ENCODE assay signal across 12 cellular contexts in genomic region chr2:147829106-147829505, GRCh38. TPM values are rescaled to one million over a fixed set of nuclear protein-coding genes. Genes with fewer than 3 reads are reported as not detected.
DNase-seq lines count a peak whose midpoint lies in the region; ATAC-seq and TF ChIP-seq lines count a peak whose summit lies in the region.
"Had no signal": no experiment of that assay in that cellular context is flagged by ENCODE, and none has a peak within 500 bp of the region (broad histone marks: within the 10 kb centered on the region; RNA-seq: fewer than 3 reads in every experiment).

No MANE protein-coding gene starts in this region.

- H3K4me3 ChIP-seq in skeletal muscle cell (ENCODE audit: low read depth, low read length) = no peak overlapping the region
- no peak overlapping the region for H3K4me3 ChIP-seq in stomach
- H3K4me3 ChIP-seq: gastrocnemius medialis had no signal

- ATAC-seq in activated naive CD8-positive, alpha-beta T cell treated with anti-CD3 and anti-CD28 coated beads, Interleukin-2, amount 50 U/mL, for 24 hours = no peak
- ATAC-seq: gastrocnemius medialis had no signal

- H3K9me3 Mint-ChIP-seq in activated CD4-positive, alpha-beta memory T cell treated with anti-CD3 and anti-CD28 coated beads for 36 hours = no peaks in the 10 kb centered on the region
- peaks cover 3% of the 10 kb centered on the region for H3K9me3 Mint-ChIP-seq in activated naive CD8-positive, alpha-beta T cell treated with anti-CD3 and anti-CD28 coated beads, Interleukin-2, amount 50 U/mL, for 24 hours

- no peak overlapping the region for H3K4me3 Mint-ChIP-seq in activated CD4-positive, alpha-beta memory T cell treated with anti-CD3 and anti-CD28 coated beads for 36 hours
- H3K4me3 Mint-ChIP-seq in activated naive CD8-positive, alpha-beta T cell treated with anti-CD3 and anti-CD28 coated beads, Interleukin-2, amount 50 U/mL, for 24 hours = no peak overlapping the region
- H3K4me3 Mint-ChIP-seq: CD4-positive, CD25-positive, alpha-beta regulatory T cell had no signal

- no peaks in the 10 kb centered on the region for H3K36me3 ChIP-seq in stomach
- H3K36me3 ChIP-seq: gastrocnemius medialis had no signal

- POLR2A ChIA-PET in activated CD4-positive, alpha-beta memory T cell treated with anti-CD3 and anti-CD28 coated beads for 36 hours (lab: Charles Lee) = no interaction called here

- no peak for TF ChIP-seq EP300 in stomach (IDR thresholded peaks at IDR 0.05)

- H3K27ac Mint-ChIP-seq in activated CD4-positive, alpha-beta memory T cell treated with anti-CD3 and anti-CD28 coated beads for 36 hours = no peak overlapping the region
- no peak overlapping the region for H3K27ac Mint-ChIP-seq in activated naive CD8-positive, alpha-beta T cell treated with anti-CD3 and anti-CD28 coated beads, Interleukin-2, amount 50 U/mL, for 24 hours
- H3K27ac Mint-ChIP-seq: CD4-positive, CD25-positive, alpha-beta regulatory T cell had no signal

- H3K27me3 ChIP-seq in stomach = no peaks in the 10 kb centered on the region
- H3K27me3 ChIP-seq: gastrocnemius medialis had no signal

- H3K4me1 ChIP-seq in stomach = peaks cover 0 to 4% (median 0%) of the 10 kb centered on the region in 4 donors
- H3K4me1 ChIP-seq: gastrocnemius medialis had no signal

- H3K27me3 Mint-ChIP-seq in activated CD4-positive, alpha-beta memory T cell treated with anti-CD3 and anti-CD28 coated beads for 36 hours = no peaks in the 10 kb centered on the region
- H3K27me3 Mint-ChIP-seq in activated naive CD8-positive, alpha-beta T cell treated with anti-CD3 and anti-CD28 coated beads, Interleukin-2, amount 50 U/mL, for 24 hours = peaks cover 4% of the 10 kb centered on the region

- intact Hi-C loops in activated CD4-positive, alpha-beta memory T cell treated with anti-CD3 and anti-CD28 coated beads for 36 hours (cut with micrococcal nuclease) = no loop called here
- intact Hi-C loops in stomach (cut with DNase I; ENCODE audit: low total_unique reads) = no loop called here

- H3K27ac ChIP-seq in stomach = no peak overlapping the region
- H3K27ac ChIP-seq: gastrocnemius medialis had no signal

- H3K36me3 Mint-ChIP-seq in activated CD4-positive, alpha-beta memory T cell treated with anti-CD3 and anti-CD28 coated beads for 36 hours = no peaks in the 10 kb centered on the region
- H3K36me3 Mint-ChIP-seq in activated naive CD8-positive, alpha-beta T cell treated with anti-CD3 and anti-CD28 coated beads, Interleukin-2, amount 50 U/mL, for 24 hours (ENCODE audit: low read depth) = no peaks in the 10 kb centered on the region
- H3K36me3 Mint-ChIP-seq: CD4-positive, CD25-positive, alpha-beta regulatory T cell had no signal

- H3K4me1 Mint-ChIP-seq in activated CD4-positive, alpha-beta memory T cell treated with anti-CD3 and anti-CD28 coated beads for 36 hours (ENCODE audit: low read depth) = no peaks in the 10 kb centered on the region
- H3K4me1 Mint-ChIP-seq in activated naive CD8-positive, alpha-beta T cell treated with anti-CD3 and anti-CD28 coated beads, Interleukin-2, amount 50 U/mL, for 24 hours = no peaks in the 10 kb centered on the region
- H3K4me1 Mint-ChIP-seq: CD4-positive, CD25-positive, alpha-beta regulatory T cell had no signal

- CTCF ChIA-PET in activated CD4-positive, alpha-beta memory T cell treated with anti-CD3 and anti-CD28 coated beads for 36 hours (lab: Charles Lee) = no interaction called here

- DNase-seq in NOMO-1 treated with DMSO at 0.1 percent for 48 hours (lab: John Stamatoyannopoulos, UW; ENCODE audit: unreplicated experiment) (peak; percentile 24), NOMO-1 treated with dmso at 0.1 percent for 144 hours (lab: John Stamatoyannopoulos, UW; ENCODE audit: unreplicated experiment) (no peak), NCI-H446 (lab: John Stamatoyannopoulos, UW) (peak; percentile 2 to 71), dermis microvascular lymphatic vessel endothelial cell (ENCODE audit: low read depth in 2 of 2) (peak; percentile 48 to 77), skeletal muscle cell (ENCODE audit: low read depth) (peak; percentile 53), stomach (no peak)
- DNase-seq in activated CD4-positive, alpha-beta memory T cell treated with anti-CD3 and anti-CD28 coated beads for 36 hours = no peak
- DNase-seq in activated naive CD8-positive, alpha-beta T cell treated with anti-CD3 and anti-CD28 coated beads, Interleukin-2, amount 50 U/mL, for 24 hours = no peak
- DNase-seq: activated CD4-positive, CD25-positive, alpha-beta regulatory T cell treated with anti-CD3 and anti-CD28 coated beads, Interleukin-2, amount 50 U/mL, for 72 hours; CD4-positive, CD25-positive, alpha-beta regulatory T cell; gastrocnemius medialis; H7 had no signal

- no peak for TF ChIP-seq CTCF in stomach (IDR thresholded peaks at IDR 0.05)

- peaks cover 0 to 4% (median 0%) of the 10 kb centered on the region in 4 donors for H3K9me3 ChIP-seq in stomach
- H3K9me3 ChIP-seq: gastrocnemius medialis had no signal

- no peak for TF ChIP-seq POLR2A in stomach (IDR thresholded peaks at IDR 0.05)

RNA-seq across cellular contexts. Expression of gene ACVR2A, which starts 15.7 kb away (rescaled TPM):
- total RNA-seq in dermis microvascular lymphatic vessel endothelial cell = 3.5 and 4.0 TPM in 2 replicates
- 1 to 10 TPM; 2.9 to 3.5 TPM for total RNA-seq in activated CD4-positive, alpha-beta memory T cell treated with anti-CD3 and anti-CD28 coated beads for 36 hours
- total RNA-seq in stomach = 10 to 100 TPM; 10.5 to 46.8 (median 14.3) TPM
- 1 to 10 TPM; 1.9 to 5.8 (median 2.3) TPM for polyA plus RNA-seq in stomach

Comparison
In these comparisons a context has a peak if more than half of its experiments do, and no peak if none do; other contexts are left out.
1. DNase-seq: peak in NOMO-1 treated with DMSO at 0.1 percent for 48 hours (single experiment), NCI-H446 (2 of 2), dermis microvascular lymphatic vessel endothelial cell (2 of 2) and skeletal muscle cell (single experiment); none in NOMO-1 treated with dmso at 0.1 percent for 144 hours (single experiment), activated CD4-positive, alpha-beta memory T cell treated with anti-CD3 and anti-CD28 coated beads for 36 hours (single experiment), stomach (single experiment) and activated naive CD8-positive, alpha-beta T cell treated with anti-CD3 and anti-CD28 coated beads, Interleukin-2, amount 50 U/mL, for 24 hours (single experiment).